8 cellular contexts compared by ENCODE assay signal in genomic region chr12:55930771-55931316, GRCh38. TPM values are rescaled to one million over a fixed set of nuclear protein-coding genes. Genes with fewer than 3 reads are reported as not detected.
A peak's percentile ranks its signal among the peaks of the same experiment; 100 is the strongest.
DNase-seq lines count a peak whose midpoint lies in the region; ATAC-seq and TF ChIP-seq lines count a peak whose summit lies in the region.

TSS of gene DGKA (plus strand) at chr12:55931162. CDS start at chr12:55936504, 5,342 bp downstream.

- peaks cover 25% of the 10 kb centered on the region for H3K4me1 ChIP-seq in fibroblast of lung (ENCODE audit: control insufficient read depth, extremely low read depth, insufficient read depth, low read length)
- peaks cover 4% of the 10 kb centered on the region for H3K4me1 ChIP-seq in neural progenitor cell

- H3K4me3 Mint-ChIP-seq in activated T-helper 1 cell treated with anti-CD3 and anti-CD28 coated beads, Interleukin-12 subunit alpha, Interleukin-12 subunit beta, Interleukin-2, Interleukin-4 antibody, amounts not matched to agents 30 ng/mL and 10 ng/mL and 1 ng/mL, durations not matched to agents 14 hours and 24 hours and 36 hours: peak within 1 kb of the TSS; percentile 99
- peak within 1 kb of the TSS; percentile 89 for H3K4me3 Mint-ChIP-seq in neural progenitor cell

- H3K4me2 ChIP-seq in fibroblast of lung (ENCODE audit: extremely low read depth, insufficient read depth, low read length) (peak within 1 kb of the TSS; percentile 87), neural progenitor cell (peak within 1 kb of the TSS; percentile 97)

- H3F3A ChIP-seq in neural progenitor cell (ENCODE audit: low read depth): peaks cover 48% of the 10 kb centered on the region

- H3K4me3 ChIP-seq in fibroblast of lung (replicated peaks in 1 of 4; ENCODE audit: control extremely low read depth in 1 of 4, insufficient read depth in 1 of 4, low read depth in 3 of 4, low read length in 4 of 4): peak within 1 kb of the TSS; percentile 60 to 81 (median 72)
- H3K4me3 ChIP-seq in neural progenitor cell: peak within 1 kb of the TSS; percentile 71

- ATAC-seq in GM21381 (IDR thresholded peaks at IDR 0.05; ENCODE audit: unreplicated experiment): no peak

- H3K27ac ChIP-seq in fibroblast of lung (ENCODE audit: insufficient read depth, low read length) (peak within 1 kb of the TSS; percentile 82), neural progenitor cell (no peak within 1 kb of the TSS)

- H3K4me1 Mint-ChIP-seq in activated T-helper 1 cell treated with anti-CD3 and anti-CD28 coated beads, Interleukin-12 subunit alpha, Interleukin-12 subunit beta, Interleukin-2, Interleukin-4 antibody, amounts not matched to agents 30 ng/mL and 10 ng/mL and 1 ng/mL, durations not matched to agents 14 hours and 24 hours and 36 hours (ENCODE audit: low read depth): peaks cover 59% of the 10 kb centered on the region
- peaks cover 28% of the 10 kb centered on the region for H3K4me1 Mint-ChIP-seq in neural progenitor cell

- intact Hi-C loops in activated T-helper 1 cell treated with anti-CD3 and anti-CD28 coated beads, Interleukin-12 subunit alpha, Interleukin-12 subunit beta, Interleukin-2, Interleukin-4 antibody, amounts not matched to agents 30 ng/mL and 10 ng/mL and 1 ng/mL, durations not matched to agents 14 hours and 24 hours and 36 hours (cut with micrococcal nuclease): loop anchor here (1.0 to 10.0 kb wide), 10 partner anchors 9 to 1646 kb away; partner anchors contain the start of genes CBX5, CDK2, DNAJC14 and HNRNPA1

- peak within 1 kb of the TSS; percentile 98 for H3K27ac Mint-ChIP-seq in activated T-helper 1 cell treated with anti-CD3 and anti-CD28 coated beads, Interleukin-12 subunit alpha, Interleukin-12 subunit beta, Interleukin-2, Interleukin-4 antibody, amounts not matched to agents 30 ng/mL and 10 ng/mL and 1 ng/mL, durations not matched to agents 14 hours and 24 hours and 36 hours
- H3K27ac Mint-ChIP-seq in neural progenitor cell: peak within 1 kb of the TSS; percentile 67

- peaks cover 36% of the 10 kb centered on the region for H3K36me3 Mint-ChIP-seq in activated T-helper 1 cell treated with anti-CD3 and anti-CD28 coated beads, Interleukin-12 subunit alpha, Interleukin-12 subunit beta, Interleukin-2, Interleukin-4 antibody, amounts not matched to agents 30 ng/mL and 10 ng/mL and 1 ng/mL, durations not matched to agents 14 hours and 24 hours and 36 hours (ENCODE audit: low read depth)
- H3K36me3 Mint-ChIP-seq in neural progenitor cell: no peaks in the 10 kb centered on the region

- H3K9me3 ChIP-seq in fibroblast of lung (ENCODE audit: control insufficient read depth, insufficient read depth, low read depth, low read length) (no peaks in the 10 kb centered on the region), neural progenitor cell (ENCODE audit: low read depth) (no peaks in the 10 kb centered on the region)

- DNase-seq in DMS79 treated with DMSO at 0.1 percent for 48 hours (lab: John Stamatoyannopoulos, UW): peak; percentile 15
- peak; percentile 79 for DNase-seq in HT1080 (ENCODE audit: low read depth)
- peak; percentile 90 for DNase-seq in RKO (ENCODE audit: low spot score)
- DNase-seq in activated T-helper 1 cell treated with anti-CD3 and anti-CD28 coated beads, Interleukin-12 subunit alpha, Interleukin-12 subunit beta, Interleukin-2, Interleukin-4 antibody, amounts not matched to agents 30 ng/mL and 10 ng/mL and 1 ng/mL, durations not matched to agents 14 hours and 24 hours and 36 hours (ENCODE audit: low spot score): peak; percentile 72
- peak; percentile 71 to 89 for DNase-seq in fibroblast of lung (ENCODE audit: low read depth in 2 of 2)
- DNase-seq in neural progenitor cell (ENCODE audit: low spot score): peak; percentile 52

- H3K36me3 ChIP-seq in fibroblast of lung (ENCODE audit: control insufficient read depth, insufficient read depth, low read length): no peaks in the 10 kb centered on the region
- no peaks in the 10 kb centered on the region for H3K36me3 ChIP-seq in neural progenitor cell

- H2AFZ ChIP-seq in fibroblast of lung (ENCODE audit: low read length): peak within 1 kb of the TSS; percentile 78
- H2AFZ ChIP-seq in neural progenitor cell (replicated peaks): peak within 1 kb of the TSS; percentile 95

- peak; percentile 54 to 70 for TF ChIP-seq CTCF in fibroblast of lung (conservative IDR thresholded peaks at IDR 0.05 in 1 of 2, IDR thresholded peaks at IDR 0.05 in 1 of 2; ENCODE audit: low read depth in 1 of 2, low read length in 2 of 2)
- TF ChIP-seq CTCF in neural progenitor cell (IDR thresholded peaks at IDR 0.05): peak; percentile 67
- no peak for TF ChIP-seq CTCF in subcutaneous adipose tissue (IDR thresholded peaks at IDR 0.05; ENCODE audit: low read depth)

- H3K27me3 ChIP-seq in fibroblast of lung (ENCODE audit: control insufficient read depth, insufficient read depth, low read length) (no peaks in the 10 kb centered on the region), neural progenitor cell (peaks cover 45% of the 10 kb centered on the region)

- H3K27me3 Mint-ChIP-seq in activated T-helper 1 cell treated with anti-CD3 and anti-CD28 coated beads, Interleukin-12 subunit alpha, Interleukin-12 subunit beta, Interleukin-2, Interleukin-4 antibody, amounts not matched to agents 30 ng/mL and 10 ng/mL and 1 ng/mL, durations not matched to agents 14 hours and 24 hours and 36 hours (ENCODE audit: insufficient read depth): no peaks in the 10 kb centered on the region
- H3K27me3 Mint-ChIP-seq in neural progenitor cell (ENCODE audit: insufficient read depth, low read depth): peaks cover 27% of the 10 kb centered on the region

- peaks cover 13% of the 10 kb centered on the region for H3K79me2 ChIP-seq in fibroblast of lung (ENCODE audit: control insufficient read depth, insufficient read depth, low read length)
- H3K79me2 ChIP-seq in neural progenitor cell (ENCODE audit: low read depth): peaks cover 21% of the 10 kb centered on the region

- H3K9me3 Mint-ChIP-seq in activated T-helper 1 cell treated with anti-CD3 and anti-CD28 coated beads, Interleukin-12 subunit alpha, Interleukin-12 subunit beta, Interleukin-2, Interleukin-4 antibody, amounts not matched to agents 30 ng/mL and 10 ng/mL and 1 ng/mL, durations not matched to agents 14 hours and 24 hours and 36 hours: no peaks in the 10 kb centered on the region
- H3K9me3 Mint-ChIP-seq in neural progenitor cell: no peaks in the 10 kb centered on the region

- H3K9ac ChIP-seq in fibroblast of lung (ENCODE audit: insufficient read depth, low read length): peak within 1 kb of the TSS; percentile 72
- H3K9ac ChIP-seq in neural progenitor cell: peak within 1 kb of the TSS; percentile 33

- H4K20me1 ChIP-seq in fibroblast of lung (ENCODE audit: control insufficient read depth, extremely low read depth, insufficient read depth, low read length) (no peaks in the 10 kb centered on the region), neural progenitor cell (ENCODE audit: low read depth) (peaks cover 8% of the 10 kb centered on the region)

RNA-seq across cellular contexts. Expression of gene DGKA, which starts in this region (rescaled TPM):
- 49.6 and 56.6 TPM in 2 replicates for total RNA-seq in HT1080 (2014; rRNA removed; shearing (Covaris generic))
- 67.0 and 77.7 TPM in 2 replicates for polyA plus RNA-seq in HT1080 (2015; cell fraction: cytosol; rRNA removed)
- 287 and 326 TPM in 2 replicates for polyA plus RNA-seq in HT1080 (2015; cell fraction: nucleus; rRNA removed)
- total RNA-seq in activated T-helper 1 cell treated with anti-CD3 and anti-CD28 coated beads, Interleukin-12 subunit alpha, Interleukin-12 subunit beta, Interleukin-2, Interleukin-4 antibody, amounts not matched to agents 30 ng/mL and 10 ng/mL and 1 ng/mL, durations not matched to agents 14 hours and 24 hours and 36 hours: 352 and 379 TPM in 2 replicates
- total RNA-seq in fibroblast of lung (24.4 and 51.9 TPM in 2 replicates), neural progenitor cell (ENCODE audit: low replicate concordance) (24.1 and 27.0 TPM in 2 replicates), subcutaneous adipose tissue (10 to 100 TPM; 16.1 to 59.5 (median 23.3) TPM)
- polyA plus RNA-seq in fibroblast of lung: 41.4 and 44.7 TPM in 2 replicates
- 45.0 and 49.4 TPM in 2 replicates for polyA plus RNA-seq in fibroblast of lung (2012)
- polyA minus RNA-seq in fibroblast of lung (ENCODE audit: low replicate concordance): 66.7 and 111 TPM in 2 replicates

Comparison
In these comparisons a context has a peak if more than half of its experiments do, and no peak if none do; other contexts are left out.
1. DNase-seq: peak in every context shown above with its lines; median percentile 90 in RKO; 80 in fibroblast of lung; 79 in HT1080; 72 in activated T-helper 1 cell treated with anti-CD3 and anti-CD28 coated beads, Interleukin-12 subunit alpha, Interleukin-12 subunit beta, Interleukin-2, Interleukin-4 antibody, amounts not matched to agents 30 ng/mL and 10 ng/mL and 1 ng/mL, durations not matched to agents 14 hours and 24 hours and 36 hours; 52 in neural progenitor cell; 15 in DMS79 treated with DMSO at 0.1 percent for 48 hours.